In genomic region chr14:63891148-63891964, GRCh38 we compare ENCODE assay signal across 13 cellular contexts. TPM values are rescaled to one million over a fixed set of nuclear protein-coding genes. Genes with fewer than 3 reads are reported as not detected.
DNase-seq lines count a peak whose midpoint lies in the region; ATAC-seq and TF ChIP-seq lines count a peak whose summit lies in the region.
"Had no signal": no experiment of that assay in that cellular context is flagged by ENCODE, and none has a peak within 500 bp of the region (broad histone marks: within the 10 kb centered on the region; RNA-seq: fewer than 3 reads in every experiment).

No MANE protein-coding gene starts in this region.

- H3K9ac ChIP-seq in Karpas-422 (ENCODE audit: low read length), result no peak overlapping the region

- H3K4me2 ChIP-seq in Karpas-422 (ENCODE audit: low read depth, low read length, poor library complexity, severe bottlenecking), result no peak overlapping the region

- WGBS in ectodermal cell, 2 experiments, result 6% methylated on average over 9 to 10 of the region's 10 CpGs

- no peaks in the 10 kb centered on the region for H3K79me2 ChIP-seq in Karpas-422 (ENCODE audit: low read length)

- H3K9me3 ChIP-seq in ectodermal cell (ENCODE audit: control insufficient read depth, low read length) (no peaks in the 10 kb centered on the region), lower lobe of right lung (no peaks in the 10 kb centered on the region), upper lobe of right lung (no peaks in the 10 kb centered on the region), Karpas-422 (ENCODE audit: low read length) (no peaks in the 10 kb centered on the region)

- no peak for DNase-seq in Right ventricle myocardium superior
- no peak for DNase-seq in cardiac septum (ENCODE audit: low spot score)
- DNase-seq in lower lobe of right lung, result no peak
- DNase-seq in upper lobe of right lung, result no peak
- no peak for DNase-seq in stimulated activated naive CD8-positive, alpha-beta T cell treated with anti-CD3 and anti-CD28 coated beads, Interleukin-15, Interleukin-2, amounts not matched to agents 100 U/mL and 50 U/mL, for 24 hours
- no peak for DNase-seq in Karpas-422
- no peak for DNase-seq in NK-92 treated with Interleukin-12 subunit alpha and Interleukin-12 subunit beta, amount 100 ng/mL, for 24 hours (lab: John Stamatoyannopoulos, UW)
- DNase-seq: activated naive CD4-positive, alpha-beta T cell treated with Interleukin-2 at 50 U/mL for 16 hours; glutamatergic neuron; substantia nigra had no signal

- peaks cover 19% of the 10 kb centered on the region for H3K4me1 ChIP-seq in ectodermal cell (ENCODE audit: control insufficient read depth, insufficient read depth, low read length)
- peaks cover 52% of the 10 kb centered on the region for H3K4me1 ChIP-seq in lower lobe of right lung
- peaks cover 49% of the 10 kb centered on the region for H3K4me1 ChIP-seq in upper lobe of right lung
- no peaks in the 10 kb centered on the region for H3K4me1 ChIP-seq in Karpas-422 (ENCODE audit: low read length)

- no peaks in the 10 kb centered on the region for H4K20me1 ChIP-seq in Karpas-422 (ENCODE audit: insufficient read depth, low read depth, low read length)

- intact Hi-C loops in Right ventricle myocardium superior (cut with DNase I), result no loop called here
- intact Hi-C loops in cardiac septum (cut with DNase I), result loop anchor here (5.0 kb wide), 1 partner anchor 39 kb away; the partner anchor contains the start of gene SYNE2
- intact Hi-C loops in lower lobe of right lung (cut with DNase I), result no loop called here
- intact Hi-C loops in upper lobe of right lung (cut with DNase I), result no loop called here

- H3K27me3 ChIP-seq in ectodermal cell (ENCODE audit: control insufficient read depth, insufficient read depth, low read length, poor library complexity, severe bottlenecking) (no peaks in the 10 kb centered on the region), lower lobe of right lung (ENCODE audit: low read depth) (no peaks in the 10 kb centered on the region), upper lobe of right lung (no peaks in the 10 kb centered on the region), Karpas-422 (ENCODE audit: low read length) (no peaks in the 10 kb centered on the region)

- no peaks in the 10 kb centered on the region for H3K9me2 ChIP-seq in Karpas-422 (replicated peaks; ENCODE audit: insufficient read depth, low read length)

- H3K4me3 ChIP-seq in ectodermal cell (ENCODE audit: insufficient read depth, low read depth, low read length) (no peak overlapping the region), lower lobe of right lung (no peak overlapping the region), upper lobe of right lung (no peak overlapping the region), Karpas-422 (ENCODE audit: low read length) (no peak overlapping the region)
- H3K4me3 ChIP-seq: skin epidermis had no signal

- peak overlapping the region; percentile 16 for H3K27ac ChIP-seq in ectodermal cell (ENCODE audit: insufficient read depth, low read depth, low read length, poor library complexity, severe bottlenecking)
- peak overlapping the region; percentile 10 for H3K27ac ChIP-seq in lower lobe of right lung
- H3K27ac ChIP-seq in upper lobe of right lung, result peak overlapping the region; percentile 31
- H3K27ac ChIP-seq in Karpas-422 (ENCODE audit: low read length), result no peak overlapping the region

- H2AFZ ChIP-seq in Karpas-422 (ENCODE audit: low read length), result no peak overlapping the region

- no peak for TF ChIP-seq CTCF in lower lobe of right lung (IDR thresholded peaks at IDR 0.05)
- no peak for TF ChIP-seq CTCF in upper lobe of right lung (IDR thresholded peaks at IDR 0.05)

- no peaks in the 10 kb centered on the region for H3K36me3 ChIP-seq in ectodermal cell (ENCODE audit: control insufficient read depth, insufficient read depth, low read length)
- no peaks in the 10 kb centered on the region for H3K36me3 ChIP-seq in lower lobe of right lung
- no peaks in the 10 kb centered on the region for H3K36me3 ChIP-seq in upper lobe of right lung
- no peaks in the 10 kb centered on the region for H3K36me3 ChIP-seq in Karpas-422 (ENCODE audit: insufficient read depth, low read length)

- ATAC-seq in Right ventricle myocardium superior (ENCODE audit: poor library complexity) (peak; percentile 62), lower lobe of right lung (no peak), upper lobe of right lung (no peak)
- ATAC-seq in stimulated activated naive CD8-positive, alpha-beta T cell treated with anti-CD3 and anti-CD28 coated beads, Interleukin-15, Interleukin-2, amounts not matched to agents 100 U/mL and 50 U/mL, for 24 hours, result no peak
- ATAC-seq: HCT116 had no signal

RNA-seq across cellular contexts. Expression of gene SYNE2, which starts 38.6 kb away (rescaled TPM):
- total RNA-seq in Right ventricle myocardium superior, result 193 TPM
- total RNA-seq in cardiac septum, result 61.4 TPM
- 48.9 TPM for polyA plus RNA-seq in ectodermal cell (2013, experiment 1 of 4)
- polyA plus RNA-seq in ectodermal cell (2013, experiment 2 of 4), result 48.6 TPM
- 30.5 TPM for polyA plus RNA-seq in ectodermal cell (2013, experiment 3 of 4)
- 44.4 TPM for polyA plus RNA-seq in ectodermal cell (2013, experiment 4 of 4)
- 129 TPM for total RNA-seq in lower lobe of right lung
- total RNA-seq in upper lobe of right lung, result 121 TPM
- total RNA-seq in Karpas-422 (2014; rRNA removed; shearing (Covaris generic); ENCODE audit: low replicate concordance), result 22.5 and 25.9 TPM in 2 replicates
